Comparison of ENCODE assay signal across 1 cellular context in genomic region chr3:179942560-179943075, GRCh38.
TF ChIP-seq lines count a peak whose summit lies in the region.

No MANE protein-coding gene starts in this region.

TF ChIP-seq in GM23338, 12 proteins besides CTCF, POLR2A, EP300 and RAD21 (continued from another document):
- TF ChIP-seq ZNF462 (CRISPR knock-in tag; IDR thresholded peaks at IDR 0.05) (no peak), EZH2 (IDR thresholded peaks at IDR 0.05; ENCODE audit: low read depth, unreplicated experiment) (no peak), NANOG (IDR thresholded peaks at IDR 0.05; ENCODE audit: borderline replicate concordance) (no peak)
